Comparison of ENCODE assay signal across 8 cellular contexts in genomic region chr1:25338188-25338981, GRCh38. TPM values are rescaled to one million over a fixed set of nuclear protein-coding genes. Genes with fewer than 3 reads are reported as not detected.
DNase-seq lines count a peak whose midpoint lies in the region; ATAC-seq, FAIRE-seq and TF ChIP-seq lines count a peak whose summit lies in the region.

TSS of gene TMEM50A (plus strand) at chr1:25338334. CDS start at chr1:25340487, 2,153 bp downstream.

- H3K27ac ChIP-seq in pancreas (peak within 1 kb of the TSS; percentile 85 to 95 (median 88)), tibial artery (peak within 1 kb of the TSS; percentile 98 to 100)

- H3K36me3 ChIP-seq in pancreas: peaks cover 0 to 3% (median 0%) of the 10 kb centered on the region in 3 donors
- peaks cover 0 to 2% (median 0%) of the 10 kb centered on the region in 3 donors for H3K36me3 ChIP-seq in tibial artery

- 0% methylated on average over 57 to 70 of the region's 75 CpGs for WGBS in pancreas, 2 donors

- peak; percentile 83 for FAIRE-seq in pancreas (lab: Jason Lieb, UNC)

- H3K9me3 ChIP-seq in pancreas (no peaks in the 10 kb centered on the region), tibial artery (no peaks in the 10 kb centered on the region)

- DNase-seq in GM12864 (ENCODE audit: low read depth): peak; percentile 59
- peak; percentile 91 for DNase-seq in NCI-H1092 treated with DMSO at 0.1 percent for 48 hours (lab: John Stamatoyannopoulos, UW)
- peak; percentile 90 for DNase-seq in SW480 (ENCODE audit: low spot score)
- peak; percentile 72 for DNase-seq in activated naive CD8-positive, alpha-beta T cell treated with anti-CD3 and anti-CD28 coated beads, Interleukin-2, amount 50 U/mL, for 16 hours (ENCODE audit: low read depth, low spot score)
- peak; percentile 81 to 96 (median 90) for DNase-seq in head of caudate nucleus
- DNase-seq in pancreas: peak; percentile 85 to 95 (median 90)
- DNase-seq in tibial artery: peak; percentile 90 to 96

- peaks cover 6 to 28% (median 24%) of the 10 kb centered on the region in 3 donors for H3K4me1 ChIP-seq in pancreas
- peaks cover 0 to 34% (median 17%) of the 10 kb centered on the region in 4 donors for H3K4me1 ChIP-seq in tibial artery

- H3K4me3 ChIP-seq in GM12864 (ENCODE audit: low read depth, low read length) (peak within 1 kb of the TSS; percentile 87), pancreas (peak within 1 kb of the TSS; percentile 62 to 85 (median 76)), tibial artery (peak within 1 kb of the TSS; percentile 69 to 99)

- intact Hi-C loops in head of caudate nucleus (cut with DNase I) (loop anchor here (10.0 kb wide), 1 partner anchor 84 kb away; no protein-coding TSS in a partner anchor), pancreas (cut with DNase I) (no loop called here), tibial artery (cut with DNase I; ENCODE audit: low total_unique reads) (loop anchor here (5.0 kb wide), 1 partner anchor 101 kb away; no protein-coding TSS in a partner anchor)

- H3K27me3 ChIP-seq in pancreas (no peaks in the 10 kb centered on the region), tibial artery (no peaks in the 10 kb centered on the region)

- ATAC-seq in HG02610 (IDR thresholded peaks at IDR 0.05; ENCODE audit: unreplicated experiment) (peak; percentile 59), pancreas (peak; percentile 90 to 98 (median 94))

- TF ChIP-seq CTCF in GM12864 (IDR thresholded peaks at IDR 0.05; ENCODE audit: low read depth, low read length, missing control alignments) (no peak), pancreas (IDR thresholded peaks at IDR 0.05) (no peak), tibial artery (IDR thresholded peaks at IDR 0.05) (no peak)

RNA-seq across cellular contexts. Expression of gene TMEM50A, which starts in this region (rescaled TPM):
- 10 to 100 TPM; 30.0 to 59.0 (median 33.0) TPM for total RNA-seq in pancreas
- polyA plus RNA-seq in pancreas: 10 to 100 TPM; 28.3 to 40.8 TPM

Comparison
In these comparisons a context has a peak if more than half of its experiments do, and no peak if none do; other contexts are left out.
1. Peak in every context shown above with its lines: DNase-seq, ATAC-seq, H3K4me3 ChIP-seq and H3K27ac ChIP-seq.
2. intact Hi-C loops: an anchor here in head of caudate nucleus (10.0 kb wide) and tibial artery (5.0 kb wide); none called in pancreas.